In the genomic region with DNA sequence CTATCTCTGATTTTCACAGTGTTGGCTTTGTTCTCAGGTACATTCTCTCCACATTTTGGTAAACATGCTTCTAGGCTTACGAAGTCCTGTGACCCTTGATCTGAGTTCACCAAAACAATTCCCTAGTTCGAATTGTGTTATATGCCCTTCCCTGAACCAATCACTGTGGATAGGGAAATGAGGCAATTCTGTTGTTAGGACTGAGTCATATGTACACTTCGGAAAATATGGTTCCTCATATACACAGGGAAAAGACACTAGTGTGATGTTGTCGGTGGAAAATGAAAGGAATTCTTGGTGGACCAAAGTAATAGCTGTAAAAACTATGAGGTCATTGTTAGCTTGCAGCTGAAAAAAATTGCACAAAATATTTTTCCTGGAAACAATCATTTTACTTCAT, we compare ENCODE assay signal across 18 cellular contexts. TPM values are rescaled to one million over a fixed set of nuclear protein-coding genes. Genes with fewer than 3 reads are reported as not detected.
A peak's percentile ranks its signal among the peaks of the same experiment; 100 is the strongest.
DNase-seq lines count a peak whose midpoint lies in the region; ATAC-seq, FAIRE-seq and TF ChIP-seq lines count a peak whose summit lies in the region.
"Had no signal": no experiment of that assay in that cellular context is flagged by ENCODE, and none has a peak within 500 bp of the region (broad histone marks: within the 10 kb centered on the region; RNA-seq: fewer than 3 reads in every experiment).

No MANE protein-coding gene starts in this region.

- no peaks in the 10 kb centered on the region for H3K27me3 Mint-ChIP-seq in natural killer cell (ENCODE audit: low read depth in 2 of 2)
- H3K27me3 Mint-ChIP-seq: IgD-negative memory B cell had no signal

- no peaks in the 10 kb centered on the region for H3K9me3 ChIP-seq in Panc1 (ENCODE audit: control insufficient read depth, insufficient read depth, low read depth, low read length)
- peaks cover 3% of the 10 kb centered on the region for H3K9me3 ChIP-seq in keratinocyte (ENCODE audit: control insufficient read depth, low read depth, low read length)

- H3K4me3 ChIP-seq in Panc1 (ENCODE audit: low read depth in 2 of 2, low read length in 2 of 2) (no peak overlapping the region), bronchial epithelial cell (ENCODE audit: low read depth, low read length) (no peak overlapping the region), keratinocyte (ENCODE audit: control insufficient read depth in 2 of 3, extremely low read depth in 1 of 3, insufficient read depth in 2 of 3, low read depth in 1 of 3, low read length in 3 of 3) (no peak overlapping the region)

- in situ Hi-C loops in Panc1 (cut with HindIII; ENCODE audit: low pct_unique_long_range_greater_than_20kb, low sequenced_read_pairs) = no loop called here

- H3K27me3 ChIP-seq in Panc1 (ENCODE audit: control insufficient read depth, insufficient read depth, low read length) = no peaks in the 10 kb centered on the region
- no peaks in the 10 kb centered on the region for H3K27me3 ChIP-seq in bronchial epithelial cell (ENCODE audit: control insufficient read depth, insufficient read depth, low read length)
- H3K27me3 ChIP-seq in keratinocyte (ENCODE audit: control insufficient read depth, extremely low read depth, insufficient read depth, low read length) = no peaks in the 10 kb centered on the region

- CTCF ChIA-PET in Panc1 (lab: Charles Lee) = no interaction called here

- dilution Hi-C loops in keratinocyte (cut with MboI; ENCODE audit: extremely low pct_ligation_motif_present, low sequenced_read_pairs) = no loop called here

- intact Hi-C loops in Panc1 (cut with micrococcal nuclease; ENCODE audit: unreplicated experiment) = no loop called here
- intact Hi-C loops in natural killer cell (cut with micrococcal nuclease) = no loop called here

- H3K9ac ChIP-seq in keratinocyte (ENCODE audit: control insufficient read depth, extremely low read depth, insufficient read depth, low read length) = no peak overlapping the region

- no peak overlapping the region for H2AFZ ChIP-seq in keratinocyte (ENCODE audit: control insufficient read depth, low read length)

- POLR2A ChIA-PET in Panc1 (lab: Charles Lee) = no interaction called here

- no peak for TF ChIP-seq CTCF in Panc1 (IDR thresholded peaks at IDR 0.05)
- TF ChIP-seq CTCF in bronchial epithelial cell (IDR thresholded peaks at IDR 0.05; ENCODE audit: insufficient read depth, low read length, severe bottlenecking) = no peak
- no peak for TF ChIP-seq CTCF in keratinocyte (optimal IDR thresholded peaks at IDR 0.05 in 1 of 3, IDR thresholded peaks at IDR 0.05 in 1 of 3, conservative IDR thresholded peaks at IDR 0.05 in 1 of 3; ENCODE audit: extremely low read depth in 1 of 3, insufficient read depth in 2 of 3, low read length in 3 of 3)
- TF ChIP-seq CTCF in natural killer cell (IDR thresholded peaks at IDR 0.05) = no peak

- no peaks in the 10 kb centered on the region for H3K9me1 ChIP-seq in keratinocyte (ENCODE audit: control insufficient read depth, extremely low read depth, insufficient read depth, low read length)

- peaks cover 2% of the 10 kb centered on the region in 2 donors for H3K9me3 Mint-ChIP-seq in natural killer cell
- H3K9me3 Mint-ChIP-seq: T-cell had no signal

- H3K27ac ChIP-seq in Panc1 (ENCODE audit: low read length) (no peak overlapping the region), keratinocyte (ENCODE audit: control insufficient read depth, insufficient read depth, low read length) (peak overlapping the region; percentile 86)

- no peaks in the 10 kb centered on the region for H3K79me2 ChIP-seq in keratinocyte (ENCODE audit: control insufficient read depth, insufficient read depth, low read length)

- no peaks in the 10 kb centered on the region for H3K36me3 Mint-ChIP-seq in natural killer cell
- H3K36me3 Mint-ChIP-seq: IgD-negative memory B cell, T-cell had no signal

- no peaks in the 10 kb centered on the region for H3K4me1 Mint-ChIP-seq in natural killer cell
- H3K4me1 Mint-ChIP-seq: IgD-negative memory B cell, T-cell had no signal

- no TSS peak for BruUV-seq in Panc1 (replicated peaks; lab: Mats Ljungman, UMichigan)

- H3K4me1 ChIP-seq in Panc1 (ENCODE audit: control insufficient read depth, insufficient read depth, low read length) (no peaks in the 10 kb centered on the region), keratinocyte (ENCODE audit: control insufficient read depth, extremely low read depth, insufficient read depth, low read length) (peaks cover 20% of the 10 kb centered on the region)

- H3K27ac Mint-ChIP-seq in natural killer cell = no peak overlapping the region
- H3K27ac Mint-ChIP-seq: IgD-negative memory B cell, T-cell had no signal

- no peak for TF ChIP-seq POLR2A in GM12891 (IDR thresholded peaks at IDR 0.05; ENCODE audit: low read depth, low read length)

- FAIRE-seq in bronchial epithelial cell (lab: Jason Lieb, UNC) (no peak), keratinocyte (lab: Jason Lieb, UNC) (peak; percentile 26), GM12891 (lab: Jason Lieb, UNC) (no peak)

- no peak overlapping the region for H3K4me3 Mint-ChIP-seq in natural killer cell
- H3K4me3 Mint-ChIP-seq: IgD-negative memory B cell, T-cell had no signal

- no peak for ATAC-seq in Panc1
- ATAC-seq in natural killer cell = no peak
- ATAC-seq: HCT116, SK-N-SH treated with all-trans-retinoic acid at 6 μM for 48 hours, T-cell had no signal

- no peaks in the 10 kb centered on the region for H4K20me1 ChIP-seq in keratinocyte (ENCODE audit: control insufficient read depth, extremely low read depth, insufficient read depth, low read length)

- H3K4me2 ChIP-seq in keratinocyte (ENCODE audit: control insufficient read depth, extremely low read depth, insufficient read depth, low read depth, low read length) = no peak overlapping the region

- H3K36me3 ChIP-seq in Panc1 (ENCODE audit: control insufficient read depth, insufficient read depth, low read length) (no peaks in the 10 kb centered on the region), bronchial epithelial cell (ENCODE audit: control insufficient read depth, insufficient read depth, low read length) (no peaks in the 10 kb centered on the region), keratinocyte (ENCODE audit: control insufficient read depth in 2 of 2, extremely low read depth in 1 of 2, insufficient read depth in 2 of 2, low read length in 2 of 2) (no peaks in the 10 kb centered on the region)

- DNase-seq in ELR (ENCODE audit: low read depth) (peak; percentile 0), Panc1 (ENCODE audit: low read depth, low spot score) (peak; percentile 7), bronchial epithelial cell (ENCODE audit: low read depth) (peak; percentile 81), keratinocyte (ENCODE audit: low read depth, low spot score) (no peak), GM12891 (ENCODE audit: insufficient read length, low spot score) (no peak), AG08395 (ENCODE audit: low spot score) (no peak), 8988T (no peak), natural killer cell (no peak)
- DNase-seq: ACHN, Karpas-422, NCI-H1105, NCI-H2081, SIG-M5, T-cell had no signal

TF ChIP-seq in GM12891, 5 proteins besides CTCF, POLR2A, EP300 and RAD21:
- TF ChIP-seq POLR2AphosphoS5 (IDR thresholded peaks at IDR 0.05; ENCODE audit: low read depth, low read length) (no peak), POU2F2 (IDR thresholded peaks at IDR 0.05; ENCODE audit: low read depth, low read length) (no peak), TAF1 (IDR thresholded peaks at IDR 0.05; ENCODE audit: low read depth, low read length) (no peak)

RNA-seq across cellular contexts. Expression of gene MAGEC2, which starts 46.6 kb away (rescaled TPM):
- total RNA-seq in Panc1 (2021; ENCODE audit: unreplicated experiment) = not detected
- polyA plus RNA-seq in Panc1 (2012; ENCODE audit: insufficient read length) = not detected
- total RNA-seq in bronchial epithelial cell = not detected in 2 replicates
- polyA plus RNA-seq in keratinocyte = not detected in 3 replicates
- not detected for polyA plus RNA-seq in keratinocyte (2011; ENCODE audit: low read depth)
- polyA plus RNA-seq in keratinocyte (2011; cell fraction: cytosol; rRNA removed) = not detected in 2 replicates
- not detected in 2 replicates for polyA plus RNA-seq in keratinocyte (2011; cell fraction: nucleus; rRNA removed)
- not detected in 2 replicates for polyA plus RNA-seq in keratinocyte (2012; ENCODE audit: low replicate concordance)
- not detected in 3 replicates for polyA minus RNA-seq in keratinocyte
- polyA minus RNA-seq in keratinocyte (2011; cell fraction: cytosol; rRNA and poly(A)+ RNA removed) = not detected
- polyA minus RNA-seq in keratinocyte (2011; cell fraction: nucleus; rRNA and poly(A)+ RNA removed) = not detected in 2 replicates
- not detected for polyA plus RNA-seq in GM12891 (2012; ENCODE audit: low read depth, missing spikeins)
- not detected for total RNA-seq in natural killer cell
- total RNA-seq: NCI-H460, T-cell had no signal
- polyA plus RNA-seq: IgD-negative memory B cell had no signal

Comparison
In these comparisons a context has a peak if more than half of its experiments do, and no peak if none do; other contexts are left out.
1. DNase-seq: peak in ELR (single experiment), Panc1 (single experiment) and bronchial epithelial cell (single experiment); none in keratinocyte (single experiment), GM12891 (single experiment), AG08395 (single experiment), 8988T (single experiment) and natural killer cell (single experiment).